9 cellular contexts compared by ENCODE assay signal in the genomic region with DNA sequence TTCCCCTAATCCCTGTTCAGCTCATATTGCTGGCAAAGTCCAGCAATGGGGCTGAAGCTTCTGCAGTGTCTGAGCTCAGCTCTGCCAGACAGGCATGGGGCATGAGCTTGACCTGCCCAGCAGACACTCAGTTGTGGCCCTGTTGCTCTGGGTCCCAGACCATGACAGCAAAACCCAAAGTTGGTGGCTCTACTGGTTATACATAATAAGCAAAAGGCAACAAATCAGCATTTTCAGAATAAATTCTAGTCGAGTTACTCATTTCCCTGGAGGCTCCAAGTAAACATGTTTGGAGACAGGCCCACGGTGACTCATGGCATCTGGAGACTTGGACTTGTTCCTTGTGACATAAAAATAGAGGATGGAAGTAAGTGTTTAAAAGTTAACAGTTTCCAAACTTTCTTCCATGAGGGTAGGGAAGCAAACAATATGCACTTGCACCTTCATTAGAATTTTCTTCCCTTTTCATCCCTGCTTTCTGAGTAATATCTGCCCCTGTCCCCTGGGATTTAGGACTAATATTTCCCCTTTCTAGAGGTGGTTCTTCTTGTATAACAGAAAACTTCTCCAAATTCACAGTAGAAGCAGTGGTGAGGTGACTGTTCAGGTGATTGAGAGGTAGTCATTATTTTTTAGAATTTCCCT.
A peak's percentile ranks its signal among the peaks of the same experiment; 100 is the strongest.
DNase-seq lines count a peak whose midpoint lies in the region; ATAC-seq and TF ChIP-seq lines count a peak whose summit lies in the region.
"Had no signal": no experiment of that assay in that cellular context is flagged by ENCODE, and none has a peak within 500 bp of the region (broad histone marks: within the 10 kb centered on the region; RNA-seq: fewer than 3 reads in every experiment).

No MANE protein-coding gene starts in this region.

- no peak for TF ChIP-seq CTCF in WERI-Rb-1 (IDR thresholded peaks at IDR 0.05; ENCODE audit: low read depth, low read length)

- H3K4me1 ChIP-seq in rectal smooth muscle tissue (ENCODE audit: control insufficient read depth, insufficient read depth, low read length) = peaks cover 11% of the 10 kb centered on the region

- H3K9me3 ChIP-seq in WERI-Rb-1 (ENCODE audit: severe bottlenecking) = no peaks in the 10 kb centered on the region

- peak; percentile 63 for ATAC-seq in Right ventricle myocardium superior (ENCODE audit: poor library complexity)
- ATAC-seq in GM21825 (IDR thresholded peaks at IDR 0.05; ENCODE audit: unreplicated experiment) = no peak
- ATAC-seq in HG03432 (IDR thresholded peaks at IDR 0.05; ENCODE audit: unreplicated experiment) = no peak

- no peak overlapping the region for H3K9ac ChIP-seq in rectal smooth muscle tissue (ENCODE audit: low read length)

- intact Hi-C loops in Right ventricle myocardium superior (cut with DNase I) = no loop called here

- DNase-seq in DMS53 (lab: John Stamatoyannopoulos, UW) (peak; percentile 57), WERI-Rb-1 (no peak), Right ventricle myocardium superior (peak; percentile 81), activated T-cell treated with anti-CD3 and anti-CD28 coated beads for 4 hours (no peak), NCI-H128 (lab: John Stamatoyannopoulos, UW; ENCODE audit: unreplicated experiment) (no peak)
- DNase-seq: NCI-H526 had no signal

- no peaks in the 10 kb centered on the region for H3K27me3 ChIP-seq in WERI-Rb-1 (ENCODE audit: insufficient read depth, low read depth, severe bottlenecking)
- H3K27me3 ChIP-seq in rectal smooth muscle tissue (ENCODE audit: control insufficient read depth, insufficient read depth, low read length) = no peaks in the 10 kb centered on the region

- H3K36me3 ChIP-seq in WERI-Rb-1 (peaks cover 91% of the 10 kb centered on the region), rectal smooth muscle tissue (ENCODE audit: control insufficient read depth, insufficient read depth, low read length) (no peaks in the 10 kb centered on the region)

- H3K27ac ChIP-seq in WERI-Rb-1 (peak overlapping the region; percentile 34), rectal smooth muscle tissue (ENCODE audit: low read depth, low read length) (peak overlapping the region; percentile 79)

- no peak overlapping the region for H3K4me3 ChIP-seq in WERI-Rb-1 (ENCODE audit: low read depth, low read length)
- H3K4me3 ChIP-seq in rectal smooth muscle tissue (ENCODE audit: low read length) = no peak overlapping the region

Comparison
In these comparisons a context has a peak if more than half of its experiments do, and no peak if none do; other contexts are left out.
1. DNase-seq: peak in DMS53 (single experiment) and Right ventricle myocardium superior (single experiment); none in WERI-Rb-1 (single experiment), activated T-cell treated with anti-CD3 and anti-CD28 coated beads for 4 hours (single experiment) and NCI-H128 (single experiment).